1 cellular context compared by ENCODE assay signal in the genomic region with DNA sequence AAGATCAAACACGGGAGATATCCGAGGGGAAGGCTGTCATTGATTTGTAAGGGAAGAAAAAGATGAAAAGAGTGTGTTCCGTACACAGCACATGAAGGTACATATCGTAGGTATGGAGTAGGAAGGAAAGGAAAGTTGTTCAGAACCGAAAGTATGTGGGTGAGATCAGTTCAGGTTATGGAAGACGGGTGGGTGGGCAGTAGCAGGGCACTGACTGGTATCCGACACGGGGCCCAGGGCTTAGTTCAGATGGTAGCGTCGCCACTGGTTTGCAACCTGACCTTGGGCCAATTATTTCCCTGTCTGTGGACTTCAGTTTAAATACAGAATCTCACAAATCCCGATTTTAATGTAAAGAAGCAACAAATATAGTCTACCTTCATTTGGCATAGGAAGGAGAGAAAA.
TF ChIP-seq lines count a peak whose summit lies in the region.

No MANE protein-coding gene starts in this region.

TF ChIP-seq in H1, 55 proteins besides CTCF, POLR2A, EP300 and RAD21 (continued from another document):
- TF ChIP-seq, protein P1, sequence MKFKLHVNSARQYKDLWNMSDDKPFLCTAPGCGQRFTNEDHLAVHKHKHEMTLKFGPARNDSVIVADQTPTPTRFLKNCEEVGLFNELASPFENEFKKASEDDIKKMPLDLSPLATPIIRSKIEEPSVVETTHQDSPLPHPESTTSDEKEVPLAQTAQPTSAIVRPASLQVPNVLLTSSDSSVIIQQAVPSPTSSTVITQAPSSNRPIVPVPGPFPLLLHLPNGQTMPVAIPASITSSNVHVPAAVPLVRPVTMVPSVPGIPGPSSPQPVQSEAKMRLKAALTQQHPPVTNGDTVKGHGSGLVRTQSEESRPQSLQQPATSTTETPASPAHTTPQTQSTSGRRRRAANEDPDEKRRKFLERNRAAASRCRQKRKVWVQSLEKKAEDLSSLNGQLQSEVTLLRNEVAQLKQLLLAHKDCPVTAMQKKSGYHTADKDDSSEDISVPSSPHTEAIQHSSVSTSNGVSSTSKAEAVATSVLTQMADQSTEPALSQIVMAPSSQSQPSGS (IDR thresholded peaks at IDR 0.05; ENCODE audit: low read length): no peak
